ENCODE assay signal across 8 cellular contexts in genomic region chr10:22252801-22253577, GRCh38. TPM values are rescaled to one million over a fixed set of nuclear protein-coding genes. Genes with fewer than 3 reads are reported as not detected.
A peak's percentile ranks its signal among the peaks of the same experiment; 100 is the strongest.
DNase-seq lines count a peak whose midpoint lies in the region; ATAC-seq and TF ChIP-seq lines count a peak whose summit lies in the region.

No MANE protein-coding gene starts in this region.

- peak overlapping the region; percentile 85 to 100 (median 96) for H3K27ac Mint-ChIP-seq in CD14-positive monocyte
- H3K27ac Mint-ChIP-seq in activated naive CD8-positive, alpha-beta T cell: peak overlapping the region; percentile 89

- H3K27ac ChIP-seq in heart left ventricle (peak overlapping the region; percentile 96 to 98 (median 97)), SJCRH30 (no peak overlapping the region)

- peak; percentile 50 for DNase-seq in CD14-positive monocyte (ENCODE audit: low spot score)
- peak; percentile 6 for DNase-seq in NCI-H1092 (lab: John Stamatoyannopoulos, UW)
- peak; percentile 37 to 80 (median 54) for DNase-seq in heart left ventricle
- DNase-seq in pons (ENCODE audit: low spot score): peak; percentile 30
- no peak for DNase-seq in DMS 273 (lab: John Stamatoyannopoulos, UW; ENCODE audit: unreplicated experiment)
- DNase-seq in SJCRH30: no peak

- peaks cover 3 to 17% (median 6%) of the 10 kb centered on the region in 3 donors for H3K27me3 Mint-ChIP-seq in CD14-positive monocyte (ENCODE audit: low read depth in 3 of 3)
- peaks cover 10% of the 10 kb centered on the region for H3K27me3 Mint-ChIP-seq in activated naive CD8-positive, alpha-beta T cell

- WGBS in heart left ventricle, 4 donors: 4 to 10% (median 5%) methylated on average over 23 to 80 of the region's 80 CpGs

- peak overlapping the region; percentile 95 to 97 for H3K4me3 Mint-ChIP-seq in CD14-positive monocyte
- peak overlapping the region; percentile 85 for H3K4me3 Mint-ChIP-seq in activated naive CD8-positive, alpha-beta T cell

- H3K36me3 Mint-ChIP-seq in CD14-positive monocyte: peaks cover 6% of the 10 kb centered on the region in 2 donors
- H3K36me3 Mint-ChIP-seq in activated naive CD8-positive, alpha-beta T cell: no peaks in the 10 kb centered on the region

- peaks cover 0 to 2% (median 0%) of the 10 kb centered on the region in 9 donors for H3K36me3 ChIP-seq in heart left ventricle
- H3K36me3 ChIP-seq in SJCRH30: no peaks in the 10 kb centered on the region

- H3K9me3 ChIP-seq in heart left ventricle: no peaks in the 10 kb centered on the region
- H3K9me3 ChIP-seq in SJCRH30 (replicated peaks): no peaks in the 10 kb centered on the region

- H3K4me1 ChIP-seq in heart left ventricle: peaks cover 0 to 18% (median 0%) of the 10 kb centered on the region in 12 donors
- no peaks in the 10 kb centered on the region for H3K4me1 ChIP-seq in SJCRH30

- no peak for TF ChIP-seq CTCF in CD14-positive monocyte (IDR thresholded peaks at IDR 0.05)
- TF ChIP-seq CTCF in heart left ventricle (IDR thresholded peaks at IDR 0.05): no peak

- peaks cover 13% of the 10 kb centered on the region for H3K4me1 Mint-ChIP-seq in CD14-positive monocyte
- peaks cover 41% of the 10 kb centered on the region for H3K4me1 Mint-ChIP-seq in activated naive CD8-positive, alpha-beta T cell (ENCODE audit: low read depth)

- H3K27me3 ChIP-seq in heart left ventricle (no peaks in the 10 kb centered on the region), SJCRH30 (no peaks in the 10 kb centered on the region)

- TF ChIP-seq POLR2A in heart left ventricle (IDR thresholded peaks at IDR 0.05): peak in 1 of 2 donors; percentile 2

- intact Hi-C loops in CD14-positive monocyte (cut with micrococcal nuclease) (loop anchor here (2.0 to 10.0 kb wide), 7 partner anchors 24 to 738 kb away; partner anchors contain the start of genes COMMD3 (in 2 of the 2) and DNAJC1 (in 2 of the 2)), heart left ventricle (cut with DNase I) (loop anchor here in 9 of 10 donors (1.0 to 10.0 kb wide), 16 partner anchors 24 to 732 kb away; partner anchors contain the start of genes COMMD3 (in 5 of the 9), DNAJC1 (in 3 of the 9), BMI1 (in 2 of the 9) and MLLT10 (in 1 of the 9))

- ATAC-seq in GM21526 (IDR thresholded peaks at IDR 0.05; ENCODE audit: low FRiP score, unreplicated experiment) (peak; percentile 36), heart left ventricle (peak; percentile 35 to 70 (median 60))

- H3K4me3 ChIP-seq in heart left ventricle: peak overlapping the region; percentile 65 to 85 (median 76)
- H3K4me3 ChIP-seq in SJCRH30: no peak overlapping the region

- peaks cover 0 to 2% (median 0%) of the 10 kb centered on the region in 7 donors for H3K9me3 Mint-ChIP-seq in CD14-positive monocyte
- no peaks in the 10 kb centered on the region for H3K9me3 Mint-ChIP-seq in activated naive CD8-positive, alpha-beta T cell (ENCODE audit: low read depth)

RNA-seq across cellular contexts. Expression of gene EBLN1, which starts 35.2 kb away (rescaled TPM):
- polyA plus RNA-seq in CD14-positive monocyte (not detected), heart left ventricle (not detected)
- total RNA-seq in heart left ventricle: not detected
- not detected in 2 replicates for total RNA-seq in SJCRH30 (2014; rRNA removed; shearing (Covaris generic))

Comparison
In these comparisons a context has a peak if more than half of its experiments do, and no peak if none do; other contexts are left out.
1. DNase-seq: peak in CD14-positive monocyte (single experiment), NCI-H1092 (single experiment), heart left ventricle (5 of 5) and pons (single experiment); none in DMS 273 (single experiment) and SJCRH30 (0 of 2).